15 cellular contexts compared by ENCODE assay signal in the genomic region with DNA sequence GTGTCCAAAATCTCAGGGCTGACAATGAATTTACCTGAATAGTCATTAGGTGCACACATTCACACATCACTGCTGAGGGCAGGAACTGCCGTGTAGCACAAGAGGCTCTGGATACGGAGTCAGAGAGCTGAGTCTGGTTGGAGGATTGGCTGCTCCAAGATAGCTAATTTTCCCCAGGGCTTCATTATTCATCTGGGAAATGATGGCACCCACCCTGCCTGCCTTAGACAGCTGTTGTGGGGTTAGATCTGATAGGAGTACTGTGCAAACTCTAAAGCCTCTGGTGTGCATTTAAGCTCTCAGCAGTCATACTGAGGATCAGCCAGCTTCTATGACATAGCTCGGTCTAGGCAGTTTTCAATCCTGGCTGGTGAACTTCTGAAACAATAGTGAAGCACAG.
"Had no signal": no experiment of that assay in that cellular context is flagged by ENCODE, and none has a peak within 500 bp of the region (broad histone marks: within the 10 kb centered on the region; RNA-seq: fewer than 3 reads in every experiment).

No MANE protein-coding gene starts in this region.

- H3K4me1 ChIP-seq: foreskin keratinocyte, parathyroid adenoma had no signal

- H3K36me3 ChIP-seq: neutrophil, thoracic aorta had no signal

- DNase-seq: activated CD4-positive, alpha-beta memory T cell treated with anti-CD3 and anti-CD28 coated beads, Interleukin-2, amount 10 ng/mL, durations not matched to agents 7 days and 5 days; activated effector memory CD4-positive, alpha-beta T cell treated with Interleukin-2 at 50 U/mL for 16 hours; activated naive CD4-positive, alpha-beta T cell treated with anti-CD3 and anti-CD28 coated beads, Interleukin-2, amount 50 U/mL, for 16 hours; activated T-cell treated with anti-CD3 and anti-CD28 coated beads, Interleukin-2, amount 50 U/mL, for 24 hours; dermis blood vessel endothelial cell; effector memory CD8-positive, alpha-beta T cell; head of caudate nucleus; immature natural killer cell; natural killer cell; stimulated activated CD4-positive, alpha-beta T cell treated with anti-CD3 and anti-CD28 coated beads, Interleukin-12 subunit alpha, Interleukin-12 subunit beta, amount 100 ng/mL, for 4 hours; stimulated activated CD4-positive, alpha-beta T cell treated with anti-CD3 and anti-CD28 coated beads, Interleukin-2, amount 100 ng/mL, for 24 hours had no signal

- H2AFZ ChIP-seq: parathyroid adenoma had no signal

- H3K79me2 ChIP-seq: parathyroid adenoma had no signal

- H3K4me3 ChIP-seq: thoracic aorta had no signal

- H3K27ac ChIP-seq: foreskin keratinocyte, neutrophil, parathyroid adenoma, thoracic aorta had no signal

- H3K9ac ChIP-seq: parathyroid adenoma had no signal

- ATAC-seq: effector memory CD8-positive, alpha-beta T cell; foreskin keratinocyte had no signal

- H3K9me3 ChIP-seq: neutrophil, thoracic aorta had no signal
